ENCODE assay signal across 13 cellular contexts in genomic region chr6:139433647-139434419, GRCh38. TPM values are rescaled to one million over a fixed set of nuclear protein-coding genes. Genes with fewer than 3 reads are reported as not detected.
DNase-seq lines count a peak whose midpoint lies in the region; ATAC-seq and TF ChIP-seq lines count a peak whose summit lies in the region.
"Had no signal": no experiment of that assay in that cellular context is flagged by ENCODE, and none has a peak within 500 bp of the region (broad histone marks: within the 10 kb centered on the region; RNA-seq: fewer than 3 reads in every experiment).

No MANE protein-coding gene starts in this region.

- no peaks in the 10 kb centered on the region for H3K9me3 ChIP-seq in uterus
- H3K9me3 ChIP-seq: Peyer's patch had no signal

- H3K27me3 ChIP-seq in uterus = no peaks in the 10 kb centered on the region
- H3K27me3 ChIP-seq: cardiac muscle cell, Peyer's patch had no signal

- DNase-seq in A172 (ENCODE audit: low spot score) (peak; percentile 10), KBM-7 (peak; percentile 34), UCSD-AML1 (lab: John Stamatoyannopoulos, UW; ENCODE audit: unreplicated experiment) (peak; percentile 19), iris pigment epithelial cell (ENCODE audit: low read depth) (peak; percentile 26), NCI-H1092 (lab: John Stamatoyannopoulos, UW) (no peak), C1 segment of cervical spinal cord (lab: John Stamatoyannopoulos, UW) (no peak), uterus (no peak)
- no peak for DNase-seq in stimulated activated effector memory CD8-positive, alpha-beta T cell treated with anti-CD3 and anti-CD28 coated beads, Interleukin-12 subunit alpha, Interleukin-12 subunit beta, amount 100 ng/mL, for 72 hours (ENCODE audit: low spot score in 2 of 2)
- DNase-seq: activated T-cell treated with anti-CD3 and anti-CD28 coated beads, Interleukin-2, amount 50 U/mL, for 4 hours; NCI-H1048; Peyer's patch had no signal

- no peaks in the 10 kb centered on the region for H3K36me3 Mint-ChIP-seq in stimulated activated effector memory CD8-positive, alpha-beta T cell treated with anti-CD3 and anti-CD28 coated beads, Interleukin-12 subunit alpha, Interleukin-12 subunit beta, amount 100 ng/mL, for 72 hours
- H3K36me3 Mint-ChIP-seq: mesothelial cell of epicardium had no signal

- H3K27ac ChIP-seq in uterus = no peak overlapping the region
- H3K27ac ChIP-seq: cardiac muscle cell, Peyer's patch had no signal

- intact Hi-C loops in uterus (cut with DNase I; ENCODE audit: low total_unique reads) = no loop called here

- no peak for TF ChIP-seq CTCF in uterus (IDR thresholded peaks at IDR 0.05)

- no peak for ATAC-seq in stimulated activated effector memory CD8-positive, alpha-beta T cell treated with anti-CD3 and anti-CD28 coated beads, Interleukin-12 subunit alpha, Interleukin-12 subunit beta, amount 100 ng/mL, for 72 hours
- ATAC-seq: activated T-cell treated with anti-CD3 and anti-CD28 coated beads, Interleukin-2, amount 50 U/mL, for 4 hours had no signal

- in situ Hi-C loops in KBM-7 (cut with MboI; ENCODE audit: low pct_unique_long_range_greater_than_20kb, low sequenced_read_pairs) = no loop called here

- no peak for TF ChIP-seq POLR2A in uterus (IDR thresholded peaks at IDR 0.05)

- H3K9me3 Mint-ChIP-seq in stimulated activated effector memory CD8-positive, alpha-beta T cell treated with anti-CD3 and anti-CD28 coated beads, Interleukin-12 subunit alpha, Interleukin-12 subunit beta, amount 100 ng/mL, for 72 hours = peaks cover 4% of the 10 kb centered on the region

- H3K4me1 ChIP-seq in uterus = no peaks in the 10 kb centered on the region
- H3K4me1 ChIP-seq: Peyer's patch had no signal

- H3K36me3 ChIP-seq in uterus = no peaks in the 10 kb centered on the region
- H3K36me3 ChIP-seq: cardiac muscle cell, Peyer's patch had no signal

- no peak overlapping the region for H3K27ac Mint-ChIP-seq in stimulated activated effector memory CD8-positive, alpha-beta T cell treated with anti-CD3 and anti-CD28 coated beads, Interleukin-12 subunit alpha, Interleukin-12 subunit beta, amount 100 ng/mL, for 72 hours
- H3K27ac Mint-ChIP-seq: mesothelial cell of epicardium had no signal

- H3K4me1 Mint-ChIP-seq in stimulated activated effector memory CD8-positive, alpha-beta T cell treated with anti-CD3 and anti-CD28 coated beads, Interleukin-12 subunit alpha, Interleukin-12 subunit beta, amount 100 ng/mL, for 72 hours = no peaks in the 10 kb centered on the region

- no peak overlapping the region for H3K4me3 ChIP-seq in uterus
- H3K4me3 ChIP-seq: cardiac muscle cell, Peyer's patch had no signal

- H3K4me3 Mint-ChIP-seq in stimulated activated effector memory CD8-positive, alpha-beta T cell treated with anti-CD3 and anti-CD28 coated beads, Interleukin-12 subunit alpha, Interleukin-12 subunit beta, amount 100 ng/mL, for 72 hours = no peak overlapping the region
- H3K4me3 Mint-ChIP-seq: activated T-cell treated with anti-CD3 and anti-CD28 coated beads, Interleukin-2, amount 50 U/mL, for 4 hours; mesothelial cell of epicardium had no signal

RNA-seq across cellular contexts. Expression of gene CITED2, which starts 59.4 kb away (rescaled TPM):
- 140 and 169 TPM in 2 replicates for total RNA-seq in A172 (2014; rRNA removed; shearing (Covaris generic))
- 100 to 1,000 TPM in 3 of 4 donors, 10 to 100 TPM in 1; 53.4 to 260 (median 159) TPM for total RNA-seq in uterus

Comparison
In these comparisons a context has a peak if more than half of its experiments do, and no peak if none do; other contexts are left out.
1. DNase-seq: peak in A172 (single experiment), KBM-7 (single experiment), UCSD-AML1 (single experiment) and iris pigment epithelial cell (single experiment); none in NCI-H1092 (single experiment), C1 segment of cervical spinal cord (0 of 14), stimulated activated effector memory CD8-positive, alpha-beta T cell treated with anti-CD3 and anti-CD28 coated beads, Interleukin-12 subunit alpha, Interleukin-12 subunit beta, amount 100 ng/mL, for 72 hours (0 of 2) and uterus (0 of 2).